8 cellular contexts compared by ENCODE assay signal in genomic region chr5:151224372-151224771, GRCh38. TPM values are rescaled to one million over a fixed set of nuclear protein-coding genes. Genes with fewer than 3 reads are reported as not detected.
A peak's percentile ranks its signal among the peaks of the same experiment; 100 is the strongest.
DNase-seq lines count a peak whose midpoint lies in the region; ATAC-seq and TF ChIP-seq lines count a peak whose summit lies in the region.

No MANE protein-coding gene starts in this region.

- H3K27ac ChIP-seq in cardiac muscle cell (no peak overlapping the region), OCI-LY1 (ENCODE audit: low read depth, low read length, poor library complexity, severe bottlenecking) (peak overlapping the region; percentile 98), tibial nerve (peak overlapping the region in 3 of 4 donors; percentile 81 to 90 (median 87)), substantia nigra (ENCODE audit: low read depth, low read length, poor library complexity, severe bottlenecking) (no peak overlapping the region)

- ATAC-seq in left ventricle myocardium superior, result no peak
- ATAC-seq in omental fat pad (ENCODE audit: low FRiP score), result no peak

- no peaks in the 10 kb centered on the region; the same call in 1 of the 2 replicates for H3F3A ChIP-seq in OCI-LY1 (ENCODE audit: insufficient read depth, low read length)

- WGBS in tibial nerve, 2 donors, result 74% methylated on average over 6 of the region's 6 CpGs

- peaks cover 24% of the 10 kb centered on the region for H3K4me1 ChIP-seq in cardiac muscle cell (ENCODE audit: low read depth)
- H3K4me1 ChIP-seq in OCI-LY1 (ENCODE audit: insufficient read depth, low read length, severe bottlenecking), result peaks cover 55% of the 10 kb centered on the region
- H3K4me1 ChIP-seq in tibial nerve, result peaks cover 0 to 48% (median 25%) of the 10 kb centered on the region in 4 donors

- H3K9ac ChIP-seq in OCI-LY1 (ENCODE audit: low read length), result peak overlapping the region; percentile 84

- H3K9me2 ChIP-seq in OCI-LY1 (ENCODE audit: low read depth, low read length), result no peaks in the 10 kb centered on the region

- no peaks in the 10 kb centered on the region for H3K27me3 ChIP-seq in cardiac muscle cell
- H3K27me3 ChIP-seq in OCI-LY1 (ENCODE audit: insufficient read depth, low read length), result no peaks in the 10 kb centered on the region
- no peaks in the 10 kb centered on the region for H3K27me3 ChIP-seq in tibial nerve

- H3K9me3 ChIP-seq in cardiac muscle cell (ENCODE audit: low read depth) (no peaks in the 10 kb centered on the region), OCI-LY1 (ENCODE audit: low read length) (no peaks in the 10 kb centered on the region), tibial nerve (no peaks in the 10 kb centered on the region)

- H3K4me3 ChIP-seq in cardiac muscle cell (peak overlapping the region; percentile 72), OCI-LY1 (ENCODE audit: low read depth, low read length, poor library complexity, severe bottlenecking) (peak overlapping the region; percentile 88), fibroblast of villous mesenchyme (ENCODE audit: low read depth, low read length) (peak overlapping the region; percentile 71), tibial nerve (peak overlapping the region; percentile 81 to 91 (median 84))

- no peak for TF ChIP-seq POLR2A in tibial nerve (IDR thresholded peaks at IDR 0.05)

- H3K36me3 ChIP-seq in cardiac muscle cell, result no peaks in the 10 kb centered on the region
- peaks cover 41% of the 10 kb centered on the region; the same call in 1 of the 2 replicates for H3K36me3 ChIP-seq in OCI-LY1 (ENCODE audit: insufficient read depth, low read length)
- H3K36me3 ChIP-seq in tibial nerve, result no peaks in the 10 kb centered on the region

- DNase-seq in cardiac muscle cell (ENCODE audit: low read depth in 1 of 2, low spot score in 1 of 2) (no peak), left ventricle myocardium superior (no peak), fibroblast of villous mesenchyme (ENCODE audit: low read depth) (no peak), tibial nerve (ENCODE audit: low spot score in 2 of 2) (no peak), omental fat pad (ENCODE audit: low spot score) (no peak), substantia nigra (lab: John Stamatoyannopoulos, UW) (no peak), SHP77 (lab: John Stamatoyannopoulos, UW) (no peak)

- TF ChIP-seq EP300 in tibial nerve (IDR thresholded peaks at IDR 0.05), result no peak

- no peak for TF ChIP-seq CTCF in cardiac muscle cell (IDR thresholded peaks at IDR 0.05; ENCODE audit: low read depth, low read length)
- TF ChIP-seq CTCF in OCI-LY1 (IDR thresholded peaks at IDR 0.05; ENCODE audit: low read length), result no peak
- no peak for TF ChIP-seq CTCF in fibroblast of villous mesenchyme (IDR thresholded peaks at IDR 0.05; ENCODE audit: insufficient read depth, low read depth, low read length)
- no peak for TF ChIP-seq CTCF in tibial nerve (IDR thresholded peaks at IDR 0.05)
- no peak for TF ChIP-seq CTCF in omental fat pad (IDR thresholded peaks at IDR 0.05)

- no peaks in the 10 kb centered on the region for H4K20me1 ChIP-seq in OCI-LY1 (ENCODE audit: insufficient read depth, low read length)

- H2AFZ ChIP-seq in OCI-LY1 (ENCODE audit: low read length), result no peak overlapping the region

- intact Hi-C loops in left ventricle myocardium superior (cut with micrococcal nuclease), result no loop called here

- peaks cover 42% of the 10 kb centered on the region for H3K79me2 ChIP-seq in OCI-LY1 (ENCODE audit: insufficient read depth, low read length)

- H3K4me2 ChIP-seq in OCI-LY1 (ENCODE audit: low read length), result peak overlapping the region; percentile 80

RNA-seq across cellular contexts. Expression of gene CCDC69, which starts 0.5 kb away (rescaled TPM):
- 85.4 and 104 TPM in 2 replicates for total RNA-seq in cardiac muscle cell
- 70.4 and 102 TPM in 2 replicates for polyA plus RNA-seq in cardiac muscle cell
- total RNA-seq in left ventricle myocardium superior, result 178 TPM
- 3.0 and 3.2 TPM in 2 replicates for total RNA-seq in fibroblast of villous mesenchyme
- 100 to 1,000 TPM in 3 of 4 donors, 10 to 100 TPM in 1; 95.6 to 201 (median 112) TPM for total RNA-seq in tibial nerve
- total RNA-seq in omental fat pad, result 100 to 1,000 TPM; 118 to 287 (median 228) TPM

RNA-seq across cellular contexts. Expression of gene GM2A, which starts 28.6 kb away (rescaled TPM):
- total RNA-seq in cardiac muscle cell (53.7 and 56.3 TPM in 2 replicates), left ventricle myocardium superior (32.1 TPM), fibroblast of villous mesenchyme (18.7 and 28.1 TPM in 2 replicates), tibial nerve (10 to 100 TPM; 30.3 to 37.5 (median 33.7) TPM), omental fat pad (10 to 100 TPM; 26.6 to 62.6 (median 27.9) TPM)
- 34.3 and 36.5 TPM in 2 replicates for polyA plus RNA-seq in cardiac muscle cell

Comparison
In these comparisons a context has a peak if more than half of its experiments do, and no peak if none do; other contexts are left out.
1. H3K27ac ChIP-seq: peak in OCI-LY1 (single experiment) and tibial nerve (3 of 4); none in cardiac muscle cell (single experiment) and substantia nigra (single experiment).
2. RNA of gene CCDC69, which starts 0.5 kb away (total RNA-seq): 118 to 287 TPM in omental fat pad, 178 TPM in left ventricle myocardium superior (single experiment), 95.6 to 201 TPM in tibial nerve and 85.4 to 104 TPM in cardiac muscle cell; 3.0 to 3.2 TPM in fibroblast of villous mesenchyme; every median in the first group is over 10 times any median in the second.
3. Peak in every context shown above with its lines, with median percentiles within 50 percentile points of each other: H3K4me3 ChIP-seq.